1 cellular context compared by ENCODE assay signal in genomic region chr2:27428978-27429541, GRCh38.
TF ChIP-seq lines count a peak whose summit lies in the region.

No MANE protein-coding gene starts in this region.

TF ChIP-seq in HepG2, 621 proteins besides CTCF, POLR2A, EP300 and RAD21 (continues in another document):
- TF ChIP-seq RXRA (CRISPR knock-in tag; IDR thresholded peaks at IDR 0.05) (peak; percentile 45; the same call in 1 of the 2 replicates), ZNF879 (CRISPR knock-in tag; IDR thresholded peaks at IDR 0.05) (peak; percentile 63; the same call in 1 of the 2 replicates), GABPA (IDR thresholded peaks at IDR 0.05; ENCODE audit: low read depth, low read length) (peak; percentile 21; the same call in 1 of the 2 replicates), GABPA (CRISPR knock-in tag; IDR thresholded peaks at IDR 0.05; ENCODE audit: low read depth) (no peak), ARNTL (CRISPR knock-in tag; IDR thresholded peaks at IDR 0.05) (peak; percentile 62), MEIS2 (CRISPR knock-in tag; IDR thresholded peaks at IDR 0.05) (peak; percentile 90), DMTF1 (CRISPR knock-in tag; IDR thresholded peaks at IDR 0.05) (peak; percentile 60; the same call in 1 of the 2 replicates), ZBTB3 (CRISPR knock-in tag; IDR thresholded peaks at IDR 0.05; ENCODE audit: borderline replicate concordance, low read depth) (peak; percentile 91; the same call in 1 of the 2 replicates), MAZ (IDR thresholded peaks at IDR 0.05; ENCODE audit: borderline replicate concordance, low read depth, low read length) (no peak), MAZ (CRISPR knock-in tag; IDR thresholded peaks at IDR 0.05; ENCODE audit: low read depth) (peak; percentile 75; the same call in 1 of the 2 replicates), STAT5B (CRISPR knock-in tag; IDR thresholded peaks at IDR 0.05) (no peak), FOXA1 (IDR thresholded peaks at IDR 0.05) (no peak), FOXA1 (CRISPR knock-in tag; IDR thresholded peaks at IDR 0.05) (0 out of 2 replicates have a peak, but pooled peaks have one; percentile 29), ZNF282 (IDR thresholded peaks at IDR 0.05; ENCODE audit: partially characterized antibody) (no peak), ZIK1 (CRISPR knock-in tag; IDR thresholded peaks at IDR 0.05; ENCODE audit: borderline replicate concordance, low read depth) (0 out of 2 replicates have a peak, but pooled peaks have one; percentile 17), SKI (IDR thresholded peaks at IDR 0.05; ENCODE audit: partially characterized antibody) (peak; percentile 72), HOXD1 (CRISPR knock-in tag; IDR thresholded peaks at IDR 0.05) (peak; percentile 84), ZNF678 (CRISPR knock-in tag; IDR thresholded peaks at IDR 0.05) (0 out of 2 replicates have a peak, but pooled peaks have one; percentile 89), NR0B2 (CRISPR knock-in tag; IDR thresholded peaks at IDR 0.05) (peak; percentile 54; the same call in 1 of the 2 replicates), ZNF672 (CRISPR knock-in tag; IDR thresholded peaks at IDR 0.05) (no peak), ETV5 (CRISPR knock-in tag; IDR thresholded peaks at IDR 0.05; ENCODE audit: borderline replicate concordance) (0 out of 2 replicates have a peak, but pooled peaks have one; percentile 20), ZNF296 (CRISPR knock-in tag; conservative IDR thresholded peaks at IDR 0.05) (peak; percentile 78; the same call in 1 of the 2 replicates), ZNF441 (CRISPR knock-in tag; IDR thresholded peaks at IDR 0.05; ENCODE audit: borderline replicate concordance) (no peak; the same call in none of the 2 replicates), MXD3 (CRISPR knock-in tag; IDR thresholded peaks at IDR 0.05) (peak; percentile 45; the same call in 1 of the 2 replicates), CHD2 (IDR thresholded peaks at IDR 0.05; ENCODE audit: low read depth, low read length) (no peak), HOXA3 (CRISPR knock-in tag; IDR thresholded peaks at IDR 0.05) (peak; percentile 86), ZNF484 (CRISPR knock-in tag; IDR thresholded peaks at IDR 0.05; ENCODE audit: borderline replicate concordance, low read depth) (peak; percentile 59; the same call in 1 of the 2 replicates), PHF8 (CRISPR knock-in tag; IDR thresholded peaks at IDR 0.05) (peak; percentile 45; the same call in 1 of the 2 replicates), ZNF761 (CRISPR knock-in tag; conservative IDR thresholded peaks at IDR 0.05) (peak; percentile 90), KLF16 (CRISPR knock-in tag; IDR thresholded peaks at IDR 0.05) (peak in 1 of 2 experiments; percentile 77; a peak in 1 of 4 replicates), ZNF75D (CRISPR knock-in tag; IDR thresholded peaks at IDR 0.05; ENCODE audit: borderline replicate concordance) (peak; percentile 84; the same call in 1 of the 2 replicates), GATA4 (IDR thresholded peaks at IDR 0.05; ENCODE audit: borderline replicate concordance, low read depth) (0 out of 2 replicates have a peak, but pooled peaks have one; percentile 21), ZNF292 (CRISPR knock-in tag; IDR thresholded peaks at IDR 0.05; ENCODE audit: borderline replicate concordance, low read depth) (no peak), ZNF501 (CRISPR knock-in tag; IDR thresholded peaks at IDR 0.05) (peak; percentile 33; the same call in 1 of the 2 replicates), ZBTB14 (CRISPR knock-in tag; IDR thresholded peaks at IDR 0.05) (peak; percentile 48; the same call in 1 of the 2 replicates), AKAP8 (CRISPR knock-in tag; IDR thresholded peaks at IDR 0.05) (peak; percentile 67; the same call in 1 of the 2 replicates), GATAD2A (CRISPR knock-in tag; IDR thresholded peaks at IDR 0.05) (no peak), ZNF556 (CRISPR knock-in tag; IDR thresholded peaks at IDR 0.05; ENCODE audit: borderline replicate concordance) (peak; percentile 74; the same call in 1 of the 2 replicates), ZSCAN31 (CRISPR knock-in tag; IDR thresholded peaks at IDR 0.05; ENCODE audit: low read depth) (peak; percentile 68; the same call in 1 of the 2 replicates), BRCA1 (CRISPR knock-in tag; IDR thresholded peaks at IDR 0.05) (0 out of 2 replicates have a peak, but pooled peaks have one; percentile 3), EED (CRISPR knock-in tag; IDR thresholded peaks at IDR 0.05) (no peak; the same call in 1 of the 2 replicates), SOX6 (IDR thresholded peaks at IDR 0.05) (no peak), SOX6 (CRISPR knock-in tag; IDR thresholded peaks at IDR 0.05) (0 out of 2 replicates have a peak, but pooled peaks have one; percentile 21), KMT2B (CRISPR knock-in tag; IDR thresholded peaks at IDR 0.05) (0 out of 2 replicates have a peak, but pooled peaks have one; percentile 45)
- TF ChIP-seq, protein P1, sequence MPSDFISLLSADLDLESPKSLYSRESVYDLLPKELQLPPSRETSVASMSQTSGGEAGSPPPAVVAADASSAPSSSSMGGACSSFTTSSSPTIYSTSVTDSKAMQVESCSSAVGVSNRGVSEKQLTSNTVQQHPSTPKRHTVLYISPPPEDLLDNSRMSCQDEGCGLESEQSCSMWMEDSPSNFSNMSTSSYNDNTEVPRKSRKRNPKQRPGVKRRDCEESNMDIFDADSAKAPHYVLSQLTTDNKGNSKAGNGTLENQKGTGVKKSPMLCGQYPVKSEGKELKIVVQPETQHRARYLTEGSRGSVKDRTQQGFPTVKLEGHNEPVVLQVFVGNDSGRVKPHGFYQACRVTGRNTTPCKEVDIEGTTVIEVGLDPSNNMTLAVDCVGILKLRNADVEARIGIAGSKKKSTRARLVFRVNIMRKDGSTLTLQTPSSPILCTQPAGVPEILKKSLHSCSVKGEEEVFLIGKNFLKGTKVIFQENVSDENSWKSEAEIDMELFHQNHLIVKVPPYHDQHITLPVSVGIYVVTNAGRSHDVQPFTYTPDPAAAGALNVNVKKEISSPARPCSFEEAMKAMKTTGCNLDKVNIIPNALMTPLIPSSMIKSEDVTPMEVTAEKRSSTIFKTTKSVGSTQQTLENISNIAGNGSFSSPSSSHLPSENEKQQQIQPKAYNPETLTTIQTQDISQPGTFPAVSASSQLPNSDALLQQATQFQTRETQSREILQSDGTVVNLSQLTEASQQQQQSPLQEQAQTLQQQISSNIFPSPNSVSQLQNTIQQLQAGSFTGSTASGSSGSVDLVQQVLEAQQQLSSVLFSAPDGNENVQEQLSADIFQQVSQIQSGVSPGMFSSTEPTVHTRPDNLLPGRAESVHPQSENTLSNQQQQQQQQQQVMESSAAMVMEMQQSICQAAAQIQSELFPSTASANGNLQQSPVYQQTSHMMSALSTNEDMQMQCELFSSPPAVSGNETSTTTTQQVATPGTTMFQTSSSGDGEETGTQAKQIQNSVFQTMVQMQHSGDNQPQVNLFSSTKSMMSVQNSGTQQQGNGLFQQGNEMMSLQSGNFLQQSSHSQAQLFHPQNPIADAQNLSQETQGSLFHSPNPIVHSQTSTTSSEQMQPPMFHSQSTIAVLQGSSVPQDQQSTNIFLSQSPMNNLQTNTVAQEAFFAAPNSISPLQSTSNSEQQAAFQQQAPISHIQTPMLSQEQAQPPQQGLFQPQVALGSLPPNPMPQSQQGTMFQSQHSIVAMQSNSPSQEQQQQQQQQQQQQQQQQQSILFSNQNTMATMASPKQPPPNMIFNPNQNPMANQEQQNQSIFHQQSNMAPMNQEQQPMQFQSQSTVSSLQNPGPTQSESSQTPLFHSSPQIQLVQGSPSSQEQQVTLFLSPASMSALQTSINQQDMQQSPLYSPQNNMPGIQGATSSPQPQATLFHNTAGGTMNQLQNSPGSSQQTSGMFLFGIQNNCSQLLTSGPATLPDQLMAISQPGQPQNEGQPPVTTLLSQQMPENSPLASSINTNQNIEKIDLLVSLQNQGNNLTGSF (CRISPR knock-in tag; IDR thresholded peaks at IDR 0.05) = peak; percentile 90
- TF ChIP-seq, protein P2, sequence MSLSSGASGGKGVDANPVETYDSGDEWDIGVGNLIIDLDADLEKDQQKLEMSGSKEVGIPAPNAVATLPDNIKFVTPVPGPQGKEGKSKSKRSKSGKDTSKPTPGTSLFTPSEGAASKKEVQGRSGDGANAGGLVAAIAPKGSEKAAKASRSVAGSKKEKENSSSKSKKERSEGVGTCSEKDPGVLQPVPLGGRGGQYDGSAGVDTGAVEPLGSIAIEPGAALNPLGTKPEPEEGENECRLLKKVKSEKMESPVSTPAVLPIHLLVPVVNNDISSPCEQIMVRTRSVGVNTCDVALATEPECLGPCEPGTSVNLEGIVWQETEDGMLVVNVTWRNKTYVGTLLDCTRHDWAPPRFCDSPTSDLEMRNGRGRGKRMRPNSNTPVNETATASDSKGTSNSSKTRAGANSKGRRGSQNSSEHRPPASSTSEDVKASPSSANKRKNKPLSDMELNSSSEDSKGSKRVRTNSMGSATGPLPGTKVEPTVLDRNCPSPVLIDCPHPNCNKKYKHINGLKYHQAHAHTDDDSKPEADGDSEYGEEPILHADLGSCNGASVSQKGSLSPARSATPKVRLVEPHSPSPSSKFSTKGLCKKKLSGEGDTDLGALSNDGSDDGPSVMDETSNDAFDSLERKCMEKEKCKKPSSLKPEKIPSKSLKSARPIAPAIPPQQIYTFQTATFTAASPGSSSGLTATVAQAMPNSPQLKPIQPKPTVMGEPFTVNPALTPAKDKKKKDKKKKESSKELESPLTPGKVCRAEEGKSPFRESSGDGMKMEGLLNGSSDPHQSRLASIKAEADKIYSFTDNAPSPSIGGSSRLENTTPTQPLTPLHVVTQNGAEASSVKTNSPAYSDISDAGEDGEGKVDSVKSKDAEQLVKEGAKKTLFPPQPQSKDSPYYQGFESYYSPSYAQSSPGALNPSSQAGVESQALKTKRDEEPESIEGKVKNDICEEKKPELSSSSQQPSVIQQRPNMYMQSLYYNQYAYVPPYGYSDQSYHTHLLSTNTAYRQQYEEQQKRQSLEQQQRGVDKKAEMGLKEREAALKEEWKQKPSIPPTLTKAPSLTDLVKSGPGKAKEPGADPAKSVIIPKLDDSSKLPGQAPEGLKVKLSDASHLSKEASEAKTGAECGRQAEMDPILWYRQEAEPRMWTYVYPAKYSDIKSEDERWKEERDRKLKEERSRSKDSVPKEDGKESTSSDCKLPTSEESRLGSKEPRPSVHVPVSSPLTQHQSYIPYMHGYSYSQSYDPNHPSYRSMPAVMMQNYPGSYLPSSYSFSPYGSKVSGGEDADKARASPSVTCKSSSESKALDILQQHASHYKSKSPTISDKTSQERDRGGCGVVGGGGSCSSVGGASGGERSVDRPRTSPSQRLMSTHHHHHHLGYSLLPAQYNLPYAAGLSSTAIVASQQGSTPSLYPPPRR (CRISPR knock-in tag; IDR thresholded peaks at IDR 0.05; ENCODE audit: borderline replicate concordance) = 0 out of 2 replicates have a peak, but pooled peaks have one; percentile 66
- TF ChIP-seq, protein P3, sequence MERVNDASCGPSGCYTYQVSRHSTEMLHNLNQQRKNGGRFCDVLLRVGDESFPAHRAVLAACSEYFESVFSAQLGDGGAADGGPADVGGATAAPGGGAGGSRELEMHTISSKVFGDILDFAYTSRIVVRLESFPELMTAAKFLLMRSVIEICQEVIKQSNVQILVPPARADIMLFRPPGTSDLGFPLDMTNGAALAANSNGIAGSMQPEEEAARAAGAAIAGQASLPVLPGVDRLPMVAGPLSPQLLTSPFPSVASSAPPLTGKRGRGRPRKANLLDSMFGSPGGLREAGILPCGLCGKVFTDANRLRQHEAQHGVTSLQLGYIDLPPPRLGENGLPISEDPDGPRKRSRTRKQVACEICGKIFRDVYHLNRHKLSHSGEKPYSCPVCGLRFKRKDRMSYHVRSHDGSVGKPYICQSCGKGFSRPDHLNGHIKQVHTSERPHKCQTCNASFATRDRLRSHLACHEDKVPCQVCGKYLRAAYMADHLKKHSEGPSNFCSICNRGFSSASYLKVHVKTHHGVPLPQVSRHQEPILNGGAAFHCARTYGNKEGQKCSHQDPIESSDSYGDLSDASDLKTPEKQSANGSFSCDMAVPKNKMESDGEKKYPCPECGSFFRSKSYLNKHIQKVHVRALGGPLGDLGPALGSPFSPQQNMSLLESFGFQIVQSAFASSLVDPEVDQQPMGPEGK (CRISPR knock-in tag; IDR thresholded peaks at IDR 0.05) = peak; percentile 76; the same call in 1 of the 2 replicates
